In genomic region chr2:155368934-155369333, GRCh38 we compare ENCODE assay signal across 7 cellular contexts.
DNase-seq lines count a peak whose midpoint lies in the region; ATAC-seq and TF ChIP-seq lines count a peak whose summit lies in the region.

No MANE protein-coding gene starts in this region.

- H3K9me3 ChIP-seq in neural cell (ENCODE audit: low read length) = no peaks in the 10 kb centered on the region

- no peak for TF ChIP-seq EP300 in neural cell (conservative IDR thresholded peaks at IDR 0.05; ENCODE audit: poor library complexity, severe bottlenecking)

- peak; percentile 59 for TF ChIP-seq RAD21 in neural cell (conservative IDR thresholded peaks at IDR 0.05)

- H3K27ac ChIP-seq in neural cell (ENCODE audit: low read length) = no peak overlapping the region

- DNase-seq in LNCaP clone FGC (ENCODE audit: low read depth) (no peak), amniotic epithelial cell (ENCODE audit: low read depth) (peak; percentile 3)

- no peak overlapping the region for H2AFZ ChIP-seq in neural cell (ENCODE audit: low read depth, low read length)

- H3K27me3 ChIP-seq in neural cell (ENCODE audit: insufficient read depth, low read depth, low read length) = no peaks in the 10 kb centered on the region

- ATAC-seq in GM18861 (IDR thresholded peaks at IDR 0.05; ENCODE audit: unreplicated experiment) (peak; percentile 49), GM21737 (IDR thresholded peaks at IDR 0.05; ENCODE audit: unreplicated experiment) (no peak), HG02759 (IDR thresholded peaks at IDR 0.05; ENCODE audit: unreplicated experiment) (no peak), HG03139 (IDR thresholded peaks at IDR 0.05; ENCODE audit: unreplicated experiment) (no peak)

- H3K9ac ChIP-seq in neural cell (ENCODE audit: low read length) = no peak overlapping the region

- no peaks in the 10 kb centered on the region for H3K36me3 ChIP-seq in neural cell (ENCODE audit: insufficient read depth, low read length)

- TF ChIP-seq CTCF in LNCaP clone FGC (IDR thresholded peaks at IDR 0.05; ENCODE audit: control insufficient read depth, extremely low read depth, insufficient read depth) (peak; percentile 30), neural cell (IDR thresholded peaks at IDR 0.05; ENCODE audit: poor library complexity, severe bottlenecking) (peak; percentile 64)

- no peaks in the 10 kb centered on the region for H3F3A ChIP-seq in neural cell (ENCODE audit: insufficient read depth, low read length, poor library complexity, severe bottlenecking)

- H4K20me1 ChIP-seq in neural cell (ENCODE audit: insufficient read depth) = no peaks in the 10 kb centered on the region

- H3K4me2 ChIP-seq in neural cell (ENCODE audit: low read length) = no peak overlapping the region

- H3K79me2 ChIP-seq in neural cell (replicated peaks; ENCODE audit: insufficient read depth, low read length) = no peaks in the 10 kb centered on the region

- H3K4me3 ChIP-seq in LNCaP clone FGC (ENCODE audit: low read depth, low read length) (no peak overlapping the region), neural cell (ENCODE audit: low read length) (no peak overlapping the region)

- H3K9me2 ChIP-seq in neural cell (ENCODE audit: insufficient read depth, low read length) = no peaks in the 10 kb centered on the region

TF ChIP-seq in neural cell, 6 proteins besides CTCF, POLR2A, EP300 and RAD21:
- TF ChIP-seq SMC3 (conservative IDR thresholded peaks at IDR 0.05; ENCODE audit: poor library complexity) = peak; percentile 70
- TF ChIP-seq EZH2 (IDR thresholded peaks at IDR 0.05; ENCODE audit: borderline replicate concordance, insufficient read depth, low read length, poor library complexity, severe bottlenecking) = no peak
